ENCODE assay signal across 1 cellular context in genomic region chr5:179762079-179762780, GRCh38.
A peak's percentile ranks its signal among the peaks of the same experiment; 100 is the strongest.
TF ChIP-seq lines count a peak whose summit lies in the region.

No MANE protein-coding gene starts in this region.

TF ChIP-seq in HEK293, 187 proteins besides CTCF, POLR2A, EP300 and RAD21 (continued from another document):
- TF ChIP-seq HOXD13 (CRISPR knock-in tag; IDR thresholded peaks at IDR 0.05; ENCODE audit: borderline replicate concordance) (no peak), EGR2 (tag by site-specific recombination; IDR thresholded peaks at IDR 0.05; ENCODE audit: low read depth) (0 out of 2 replicates have a peak, but pooled peaks have one; percentile 27), ZBTB20 (tag by site-specific recombination; IDR thresholded peaks at IDR 0.05) (0 out of 2 replicates have a peak, but pooled peaks have one; percentile 43), ZIC2 (tag by site-specific recombination; IDR thresholded peaks at IDR 0.05) (peak; percentile 92), ZNF585B (tag by site-specific recombination; IDR thresholded peaks at IDR 0.05) (peak; percentile 65), OSR2 (tag by site-specific recombination; IDR thresholded peaks at IDR 0.05) (peak; percentile 52), ZBTB6 (tag by site-specific recombination; IDR thresholded peaks at IDR 0.05) (peak; percentile 63; the same call in 1 of the 2 replicates), GLIS2 (tag by site-specific recombination; IDR thresholded peaks at IDR 0.05) (peak; percentile 64), ZNF76 (tag by site-specific recombination; IDR thresholded peaks at IDR 0.05; ENCODE audit: borderline replicate concordance, low read depth) (peak; percentile 81), ZBTB17 (tag by site-specific recombination; IDR thresholded peaks at IDR 0.05) (peak; percentile 91), ZNF24 (tag by site-specific recombination; IDR thresholded peaks at IDR 0.05) (no peak)
TF ChIP-seq in HEK293: peak in this region for 13.
